ENCODE assay signal across 21 cellular contexts in the genomic region with DNA sequence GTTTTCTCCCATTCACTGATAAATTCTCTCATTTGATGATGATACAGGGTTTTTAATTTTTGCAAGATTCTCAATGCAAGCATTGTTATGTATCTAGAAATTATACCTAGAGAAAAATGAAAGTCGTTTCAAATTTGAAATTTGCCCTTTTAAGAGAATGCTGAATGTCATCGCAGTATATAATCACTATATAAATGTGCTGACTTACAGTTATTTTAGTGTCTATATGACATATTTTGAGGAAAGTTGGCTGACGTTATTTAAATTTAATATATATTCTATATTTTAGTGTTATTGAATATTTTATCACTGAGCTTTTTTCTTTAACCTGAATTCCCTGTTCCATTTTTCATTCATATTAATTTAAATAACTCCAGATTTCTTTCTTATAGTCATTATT. TPM values are rescaled to one million over a fixed set of nuclear protein-coding genes. Genes with fewer than 3 reads are reported as not detected.
A peak's percentile ranks its signal among the peaks of the same experiment; 100 is the strongest.
DNase-seq lines count a peak whose midpoint lies in the region; ATAC-seq, FAIRE-seq and TF ChIP-seq lines count a peak whose summit lies in the region.
"Had no signal": no experiment of that assay in that cellular context is flagged by ENCODE, and none has a peak within 500 bp of the region (broad histone marks: within the 10 kb centered on the region; RNA-seq: fewer than 3 reads in every experiment).

No MANE protein-coding gene starts in this region.

- no peak overlapping the region for H3K18ac ChIP-seq in IMR-90 (ENCODE audit: low read depth, low read length)

- H2BK15ac ChIP-seq in IMR-90 (ENCODE audit: low read depth, low read length) = no peak overlapping the region

- ATAC-seq in A549 (no peak), IMR-90 (ENCODE audit: low read depth) (no peak), T-helper 17 cell (no peak)
- ATAC-seq: CD8-positive, alpha-beta T cell had no signal

- H2AFZ ChIP-seq in IMR-90 (replicated peaks; ENCODE audit: low read length, poor library complexity) = no peak overlapping the region

- no peaks in the 10 kb centered on the region for H3K27me3 Mint-ChIP-seq in T-helper 17 cell
- H3K27me3 Mint-ChIP-seq: B cell; CD4-positive, alpha-beta T cell had no signal

- H2BK120ac ChIP-seq in IMR-90 (ENCODE audit: low read depth, low read length) = no peak overlapping the region

- BruUV-seq in IMR-90 (replicated peaks; lab: Mats Ljungman, UMichigan) = no TSS peak

- no peaks in the 10 kb centered on the region for H3K36me3 Mint-ChIP-seq in T-helper 17 cell (ENCODE audit: low read depth)

- 74% methylated on average over 3 of the region's 3 CpGs for WGBS in A549 (ENCODE audit: missing lambda C conversion rate)
- WGBS in IMR-90 (ENCODE audit: extremely low coverage in 2 of 2, insufficient read length in 1 of 2), 2 experiments = no CpG with 5 or more reads among the region's 3 CpGs
- WGBS in small intestine, 3 donors = 90 to 93% (median 93%) methylated on average over 3 of the region's 3 CpGs
- WGBS in esophagus muscularis mucosa = 93% methylated on average over 3 of the region's 3 CpGs

- no peak overlapping the region for H3K14ac ChIP-seq in IMR-90 (replicated peaks; ENCODE audit: low read depth, low read length)

- H4K8ac ChIP-seq in IMR-90 (ENCODE audit: low read depth in 2 of 2, low read length in 2 of 2) = no peak overlapping the region

- POLR2A ChIA-PET in A549 (lab: Yijun Ruan, JAX) = no interaction called here
- POLR2A ChIA-PET in IMR-90 (lab: Charles Lee; ENCODE audit: unreplicated experiment) = no interaction called here

- TF ChIP-seq CTCF in A549 (IDR thresholded peaks at IDR 0.05) (no peak), IMR-90 (conservative IDR thresholded peaks at IDR 0.05; ENCODE audit: low read depth, low read length) (no peak), esophagus muscularis mucosa (IDR thresholded peaks at IDR 0.05) (no peak)

- H3K27ac ChIP-seq in A549 (no peak overlapping the region), IMR-90 (ENCODE audit: insufficient read depth, low read length) (no peak overlapping the region), small intestine (ENCODE audit: low read depth in 1 of 2, low read length in 1 of 2) (no peak overlapping the region), esophagus muscularis mucosa (replicated peaks in 1 of 4) (no peak overlapping the region)
- H3K27ac ChIP-seq: BLaER1 treated with 17β-estradiol and CSF1 and Interleukin-3, amounts not matched to agents 10 nM and 100 nM; C4-2B had no signal

- no peak overlapping the region for H3K4ac ChIP-seq in IMR-90 (ENCODE audit: low read depth, low read length)

- TF ChIP-seq POLR2A in A549 (IDR thresholded peaks at IDR 0.05; ENCODE audit: low read length) (no peak), IMR-90 (IDR thresholded peaks at IDR 0.05; ENCODE audit: low read depth, low read length) (no peak), esophagus muscularis mucosa (IDR thresholded peaks at IDR 0.05; ENCODE audit: low read depth) (no peak)

- dilution Hi-C loops in IMR-90 (cut with HindIII; ENCODE audit: low sequenced_read_pairs, unreplicated experiment) = no loop called here

- H2AK5ac ChIP-seq in IMR-90 (ENCODE audit: low read depth, low read length) = no peak overlapping the region

- no peak overlapping the region for H4K91ac ChIP-seq in IMR-90 (ENCODE audit: insufficient read depth, low read depth, low read length)

- H3K27ac Mint-ChIP-seq in T-helper 17 cell = no peak overlapping the region
- H3K27ac Mint-ChIP-seq: B cell; CD4-positive, alpha-beta T cell; CD8-positive, alpha-beta T cell had no signal

- H2BK5ac ChIP-seq in IMR-90 (ENCODE audit: low read depth, low read length, poor library complexity, severe bottlenecking) = no peak overlapping the region

- no peaks in the 10 kb centered on the region for H3K9me1 ChIP-seq in IMR-90 (ENCODE audit: insufficient read depth, low read length)

- no peak overlapping the region for H4K5ac ChIP-seq in IMR-90 (ENCODE audit: low read depth, low read length)

- H2AK9ac ChIP-seq in IMR-90 (replicated peaks; ENCODE audit: low read depth, low read length, poor library complexity) = no peak overlapping the region

- H3K4me3 ChIP-seq in A549 (no peak overlapping the region), IMR-90 (ENCODE audit: insufficient read depth, low read depth, low read length) (no peak overlapping the region), small intestine (ENCODE audit: low read depth in 1 of 2, low read length in 2 of 2) (no peak overlapping the region), esophagus muscularis mucosa (no peak overlapping the region)
- H3K4me3 ChIP-seq: BLaER1 treated with 17β-estradiol and CSF1 and Interleukin-3, amounts not matched to agents 10 nM and 100 nM had no signal

- H3K9me3 ChIP-seq in A549 = no peaks in the 10 kb centered on the region
- no peaks in the 10 kb centered on the region for H3K9me3 ChIP-seq in IMR-90 (ENCODE audit: control insufficient read depth, insufficient read depth, low read length)
- H3K9me3 ChIP-seq in small intestine (ENCODE audit: control insufficient read depth, low read depth) = no peaks in the 10 kb centered on the region
- no peaks in the 10 kb centered on the region for H3K9me3 ChIP-seq in esophagus muscularis mucosa
- H3K9me3 ChIP-seq in T-helper 17 cell (ENCODE audit: control insufficient read depth, low read length, poor library complexity, severe bottlenecking) = no peaks in the 10 kb centered on the region
- H3K9me3 ChIP-seq: BLaER1 treated with 17β-estradiol and CSF1 and Interleukin-3, amounts not matched to agents 10 nM and 100 nM; Caco-2 had no signal

- H3K23ac ChIP-seq in IMR-90 (ENCODE audit: low read depth, low read length) = no peak overlapping the region

- H3K27me3 ChIP-seq in IMR-90 (ENCODE audit: control insufficient read depth, insufficient read depth, low read length) (no peaks in the 10 kb centered on the region), small intestine (ENCODE audit: control insufficient read depth in 2 of 2, insufficient read depth in 2 of 2, low read length in 2 of 2) (no peaks in the 10 kb centered on the region), esophagus muscularis mucosa (no peaks in the 10 kb centered on the region)
- H3K27me3 ChIP-seq: BLaER1 treated with 17β-estradiol and CSF1 and Interleukin-3, amounts not matched to agents 10 nM and 100 nM had no signal

- H3K4me1 Mint-ChIP-seq in T-helper 17 cell = no peaks in the 10 kb centered on the region

- CTCF ChIA-PET in A549 (lab: Yijun Ruan, JAX) (no interaction called here), IMR-90 (lab: Yijun Ruan, JAX) (no interaction called here)

- no peak overlapping the region for H3K4me3 Mint-ChIP-seq in T-helper 17 cell
- H3K4me3 Mint-ChIP-seq: B cell; CD4-positive, alpha-beta T cell; CD8-positive, alpha-beta T cell had no signal

- H3K79me1 ChIP-seq in IMR-90 (ENCODE audit: low read depth in 1 of 2, low read length in 2 of 2) = no peaks in the 10 kb centered on the region

- H4K20me1 ChIP-seq in IMR-90 (ENCODE audit: insufficient read depth, low read length) = no peaks in the 10 kb centered on the region
- H4K20me1 ChIP-seq: BLaER1 treated with 17β-estradiol and CSF1 and Interleukin-3, amounts not matched to agents 10 nM and 100 nM had no signal

- intact Hi-C loops in IMR-90 (cut with micrococcal nuclease) = no loop called here
- intact Hi-C loops in esophagus muscularis mucosa (cut with DNase I) = no loop called here

- in situ Hi-C loops in IMR-90 (cut with MboI; ENCODE audit: low sequenced_read_pairs) = no loop called here

- H3K36me3 ChIP-seq in IMR-90 (ENCODE audit: control insufficient read depth, insufficient read depth, low read length) (no peaks in the 10 kb centered on the region), small intestine (ENCODE audit: control insufficient read depth in 2 of 2, insufficient read depth in 2 of 2, low read length in 2 of 2) (peaks cover 0 to 1% of the 10 kb centered on the region in 2 donors), esophagus muscularis mucosa (peaks cover 0 to 23% (median 6%) of the 10 kb centered on the region in 4 donors)

- TF ChIP-seq RAD21 in A549 (conservative IDR thresholded peaks at IDR 0.05 in 1 of 2, IDR thresholded peaks at IDR 0.05 in 1 of 2) (no peak), IMR-90 (IDR thresholded peaks at IDR 0.05; ENCODE audit: low read length) (no peak)

- H3K9ac ChIP-seq in IMR-90 (ENCODE audit: low read depth, low read length) = no peak overlapping the region
- H3K9ac ChIP-seq: BLaER1 treated with 17β-estradiol and CSF1 and Interleukin-3, amounts not matched to agents 10 nM and 100 nM had no signal

- no peak overlapping the region for H3K4me2 ChIP-seq in A549
- no peak overlapping the region for H3K4me2 ChIP-seq in IMR-90 (ENCODE audit: low read depth, low read length)
- H3K4me2 ChIP-seq: BLaER1 treated with 17β-estradiol and CSF1 and Interleukin-3, amounts not matched to agents 10 nM and 100 nM had no signal

- no peak for FAIRE-seq in A549 (lab: Jason Lieb, UNC)
- FAIRE-seq in small intestine (lab: Jason Lieb, UNC) = peak; percentile 67
- FAIRE-seq: A204.1, D721Med, G401.6, GM12891, GM19239 had no signal

- H3K4me1 ChIP-seq in A549 (no peaks in the 10 kb centered on the region), IMR-90 (ENCODE audit: control insufficient read depth, insufficient read depth, low read length) (no peaks in the 10 kb centered on the region), small intestine (ENCODE audit: control insufficient read depth in 2 of 2, insufficient read depth in 1 of 2, low read depth in 1 of 2, low read length in 1 of 2) (no peaks in the 10 kb centered on the region), esophagus muscularis mucosa (no peaks in the 10 kb centered on the region)
- H3K4me1 ChIP-seq: BLaER1 treated with 17β-estradiol and CSF1 and Interleukin-3, amounts not matched to agents 10 nM and 100 nM; Caco-2 had no signal

- no peak overlapping the region for H2BK20ac ChIP-seq in IMR-90 (ENCODE audit: low read depth, low read length)

- DNase-seq in A549 (ENCODE audit: low read depth in 1 of 2, low spot score in 1 of 2) = no peak
- DNase-seq in IMR-90 = no peak
- DNase-seq in small intestine = no peak
- DNase-seq in esophagus muscularis mucosa (ENCODE audit: extremely low spot score) = no peak
- DNase-seq in T-helper 17 cell = no peak
- DNase-seq: 8988T; AML-193; Caco-2; Calu3; CD4-positive, alpha-beta T cell; CD8-positive, alpha-beta T cell; DMS79 treated with DMSO at 0.1 percent for 48 hours; GF-D8 had no signal

- no peak overlapping the region for H3K56ac ChIP-seq in IMR-90 (ENCODE audit: extremely low read depth, insufficient read depth, low read length)

- no peak for TF ChIP-seq EP300 in A549 (IDR thresholded peaks at IDR 0.05)
- no peak for TF ChIP-seq EP300 in esophagus muscularis mucosa (IDR thresholded peaks at IDR 0.05)

RNA-seq across cellular contexts. Expression of a gene that starts 29.8 kb away (rescaled TPM):
- polyA plus RNA-seq in A549 (2011; rRNA removed) (4.6 and 6.2 TPM in 2 replicates), A549 (2017; fragmentation: RNase III; extraction: RNeasy Plus Mini Kit Qiagen cat#74134 plus additional on column Dnase treatment) (8.9 to 11.1 TPM (median 9.1 TPM) in 3 replicates), IMR-90 (2012; rRNA removed) (1.6 and 2.5 TPM in 2 replicates), small intestine (1 to 10 TPM; 5.1 to 7.4 (median 7.0) TPM)
- 1.2 and 1.4 TPM in 2 replicates for polyA plus RNA-seq in A549 (2012; cell fraction: cytosol; rRNA removed)
- 0.26 and 0.69 TPM in 2 replicates for polyA plus RNA-seq in A549 (2012; cell fraction: nucleus; rRNA removed)
- 0.88 and 1.5 TPM in 2 replicates for polyA minus RNA-seq in A549 (2011; rRNA and poly(A)+ RNA removed)
- total RNA-seq in IMR-90 (2012; rRNA removed) (3.4 and 6.4 TPM in 2 replicates), esophagus muscularis mucosa (1 to 10 TPM; 5.3 to 9.1 (median 8.1) TPM), T-helper 17 cell (1 to 10 TPM; 8.1 to 9.7 TPM)
- polyA plus RNA-seq in IMR-90 (2012; cell fraction: cytosol; rRNA removed) = 0.37 and 0.81 TPM in 2 replicates
- 2.6 and 3.6 TPM in 2 replicates for polyA plus RNA-seq in IMR-90 (2012; cell fraction: nucleus; rRNA removed; ENCODE audit: low replicate concordance)

RNA-seq across cellular contexts. Expression of a gene that starts 35.5 kb away (rescaled TPM):
- 873 and 1,252 TPM in 2 replicates for polyA plus RNA-seq in A549 (2011; rRNA removed)
- 523 and 606 TPM in 2 replicates for polyA plus RNA-seq in A549 (2012; cell fraction: cytosol; rRNA removed)
- 196 and 221 TPM in 2 replicates for polyA plus RNA-seq in A549 (2012; cell fraction: nucleus; rRNA removed)
- polyA plus RNA-seq in A549 (2017; fragmentation: RNase III; extraction: RNeasy Plus Mini Kit Qiagen cat#74134 plus additional on column Dnase treatment) = 806 to 876 TPM (median 832 TPM) in 3 replicates
- 155 and 215 TPM in 2 replicates for polyA minus RNA-seq in A549 (2011; rRNA and poly(A)+ RNA removed)
- 179 and 181 TPM in 2 replicates for total RNA-seq in IMR-90 (2012; rRNA removed)
- polyA plus RNA-seq in IMR-90 (2012; rRNA removed) = 347 and 352 TPM in 2 replicates
- polyA plus RNA-seq in IMR-90 (2012; cell fraction: cytosol; rRNA removed) = 142 and 333 TPM in 2 replicates
- polyA plus RNA-seq in IMR-90 (2012; cell fraction: nucleus; rRNA removed; ENCODE audit: low replicate concordance) = 86.7 and 151 TPM in 2 replicates
- polyA plus RNA-seq in small intestine = 100 to 1,000 TPM; 458 to 495 (median 495) TPM
- 100 to 1,000 TPM; 129 to 251 (median 201) TPM for total RNA-seq in esophagus muscularis mucosa
- total RNA-seq in T-helper 17 cell = 100 to 1,000 TPM; 236 to 264 TPM
